ENCODE assay signal across 8 cellular contexts in the genomic region with DNA sequence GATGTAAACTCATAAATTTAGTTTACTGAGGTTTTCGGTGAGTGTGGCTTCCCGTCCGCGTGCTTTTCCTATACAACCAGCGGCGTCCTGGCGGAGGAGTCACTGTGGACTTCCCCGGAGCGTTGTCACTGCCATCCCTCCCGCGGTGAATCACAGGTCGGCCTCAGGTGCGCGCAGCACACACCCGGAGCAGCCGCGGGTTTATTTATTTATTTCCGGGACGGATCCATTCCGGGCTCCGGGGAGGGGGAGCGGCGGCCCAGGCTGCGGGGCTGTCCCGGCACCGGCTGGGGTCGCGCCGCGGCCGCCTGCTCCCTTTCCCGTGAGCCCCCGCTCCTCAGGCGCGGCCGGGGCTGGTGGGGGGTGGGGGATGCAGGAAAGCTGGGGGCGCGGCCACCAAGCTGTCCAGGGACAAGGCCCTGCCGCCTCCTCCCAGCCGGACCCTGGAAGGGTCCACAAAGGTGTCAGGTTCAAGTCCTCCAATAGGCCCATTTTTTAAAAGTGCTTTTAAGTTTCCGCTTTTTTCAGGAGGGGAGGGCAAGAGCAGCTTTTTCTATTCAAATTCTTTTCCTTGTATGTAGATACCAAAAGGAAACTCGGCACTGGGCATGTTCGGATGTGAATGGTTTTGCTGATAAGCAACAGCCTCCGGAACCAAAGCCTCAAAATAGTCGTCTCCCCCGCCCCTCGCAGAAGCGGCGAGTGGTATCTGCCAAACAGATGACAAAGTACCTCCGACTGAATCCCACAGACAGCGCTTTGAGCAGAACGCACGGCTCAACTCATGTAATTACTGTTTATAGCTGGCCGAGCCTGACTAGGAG.
DNase-seq lines count a peak whose midpoint lies in the region; ATAC-seq and TF ChIP-seq lines count a peak whose summit lies in the region.

No MANE protein-coding gene starts in this region.

- no peaks in the 10 kb centered on the region for H3K9me3 Mint-ChIP-seq in natural killer cell
- no peaks in the 10 kb centered on the region for H3K9me3 Mint-ChIP-seq in stimulated activated effector memory CD8-positive, alpha-beta T cell treated with anti-CD3 and anti-CD28 coated beads, Interleukin-12 subunit alpha, Interleukin-12 subunit beta, amount 100 ng/mL, for 72 hours

- H3K4me1 ChIP-seq in KMS-11 (ENCODE audit: low read depth, poor library complexity, severe bottlenecking), result peaks cover 14% of the 10 kb centered on the region

- H3K27me3 Mint-ChIP-seq in natural killer cell (ENCODE audit: low read depth in 2 of 2), result peaks cover 0 to 7% of the 10 kb centered on the region in 2 donors

- no peaks in the 10 kb centered on the region; the same call in 1 of the 2 replicates for H3K27me3 ChIP-seq in KMS-11 (ENCODE audit: insufficient read depth, low read depth)

- H3K4me1 Mint-ChIP-seq in natural killer cell, result peaks cover 23 to 34% of the 10 kb centered on the region in 2 donors
- peaks cover 43% of the 10 kb centered on the region for H3K4me1 Mint-ChIP-seq in stimulated activated effector memory CD8-positive, alpha-beta T cell treated with anti-CD3 and anti-CD28 coated beads, Interleukin-12 subunit alpha, Interleukin-12 subunit beta, amount 100 ng/mL, for 72 hours

- no peaks in the 10 kb centered on the region for H3K36me3 Mint-ChIP-seq in natural killer cell
- peaks cover 16% of the 10 kb centered on the region for H3K36me3 Mint-ChIP-seq in stimulated activated effector memory CD8-positive, alpha-beta T cell treated with anti-CD3 and anti-CD28 coated beads, Interleukin-12 subunit alpha, Interleukin-12 subunit beta, amount 100 ng/mL, for 72 hours

- peak overlapping the region; percentile 96 for H2AFZ ChIP-seq in KMS-11 (ENCODE audit: low read depth)

- ATAC-seq in GM19468 (IDR thresholded peaks at IDR 0.05; ENCODE audit: extremely low read depth, unreplicated experiment), result peak; percentile 72
- ATAC-seq in natural killer cell, result peak; percentile 81 to 89 (median 84)
- ATAC-seq in stimulated activated effector memory CD8-positive, alpha-beta T cell treated with anti-CD3 and anti-CD28 coated beads, Interleukin-12 subunit alpha, Interleukin-12 subunit beta, amount 100 ng/mL, for 72 hours, result peak; percentile 88

- no peaks in the 10 kb centered on the region for H3K36me3 ChIP-seq in KMS-11 (ENCODE audit: insufficient read depth)

- no peak overlapping the region for H3K4me3 ChIP-seq in KMS-11 (IDR thresholded peaks at IDR 0.05; ENCODE audit: insufficient read depth, low read depth, low read length)
- peak overlapping the region; percentile 66 for H3K4me3 ChIP-seq in fibroblast of the aortic adventitia (ENCODE audit: low read depth, low read length)

- intact Hi-C loops in natural killer cell (cut with micrococcal nuclease), result no loop called here

- peak overlapping the region; percentile 72 for H3K4me2 ChIP-seq in KMS-11

- peak overlapping the region; percentile 50 for H3K9ac ChIP-seq in KMS-11

- H3K27ac Mint-ChIP-seq in natural killer cell, result peak overlapping the region; percentile 88 to 92
- H3K27ac Mint-ChIP-seq in stimulated activated effector memory CD8-positive, alpha-beta T cell treated with anti-CD3 and anti-CD28 coated beads, Interleukin-12 subunit alpha, Interleukin-12 subunit beta, amount 100 ng/mL, for 72 hours, result peak overlapping the region; percentile 99

- H3K79me2 ChIP-seq in KMS-11 (ENCODE audit: insufficient read depth, low read depth), result no peaks in the 10 kb centered on the region

- H4K20me1 ChIP-seq in KMS-11 (ENCODE audit: insufficient read depth), result no peaks in the 10 kb centered on the region

- DNase-seq in AG20443 (ENCODE audit: low spot score), result peak; percentile 74
- peak; percentile 95 for DNase-seq in RPMI8226
- DNase-seq in activated effector memory CD4-positive, alpha-beta T cell treated with Interleukin-2 at 50 U/mL for 16 hours, result peak; percentile 83
- peak; percentile 91 for DNase-seq in fibroblast of the aortic adventitia (ENCODE audit: low read depth)
- DNase-seq in natural killer cell, result peak; percentile 75
- peak; percentile 72 to 86 for DNase-seq in stimulated activated effector memory CD8-positive, alpha-beta T cell treated with anti-CD3 and anti-CD28 coated beads, Interleukin-12 subunit alpha, Interleukin-12 subunit beta, amount 100 ng/mL, for 72 hours (ENCODE audit: low spot score in 2 of 2)

- no peak for TF ChIP-seq CTCF in KMS-11 (conservative IDR thresholded peaks at IDR 0.05; ENCODE audit: low read depth, low read length)
- TF ChIP-seq CTCF in fibroblast of the aortic adventitia (IDR thresholded peaks at IDR 0.05; ENCODE audit: insufficient read depth, low read length), result no peak
- no peak for TF ChIP-seq CTCF in natural killer cell (IDR thresholded peaks at IDR 0.05)

- H3K4me3 Mint-ChIP-seq in natural killer cell, result peak overlapping the region; percentile 95
- peak overlapping the region; percentile 91 for H3K4me3 Mint-ChIP-seq in stimulated activated effector memory CD8-positive, alpha-beta T cell treated with anti-CD3 and anti-CD28 coated beads, Interleukin-12 subunit alpha, Interleukin-12 subunit beta, amount 100 ng/mL, for 72 hours

- no peak overlapping the region for H3K27ac ChIP-seq in KMS-11
